In genomic region chrX:97882306-97882705, GRCh38 we compare ENCODE assay signal across 21 cellular contexts.
"Had no signal": no experiment of that assay in that cellular context is flagged by ENCODE, and none has a peak within 500 bp of the region (broad histone marks: within the 10 kb centered on the region; RNA-seq: fewer than 3 reads in every experiment).

No MANE protein-coding gene starts in this region.

- H3K36me3 ChIP-seq: colonic mucosa, right atrium auricular region had no signal

- ATAC-seq: activated CD8-positive, alpha-beta T cell treated with anti-CD3 and anti-CD28 coated beads for 36 hours; T-cell had no signal

- H3K4me3 ChIP-seq: colonic mucosa, lung, right atrium auricular region had no signal

- H3K9me3 ChIP-seq: colonic mucosa, right atrium auricular region had no signal

- H3K36me3 Mint-ChIP-seq: brain, T-cell had no signal

- H3K4me1 ChIP-seq: colonic mucosa, right atrium auricular region had no signal

- H3K4me1 Mint-ChIP-seq: brain, neural crest cell, T-cell had no signal

- H3K9me3 Mint-ChIP-seq: activated CD8-positive, alpha-beta T cell treated with anti-CD3 and anti-CD28 coated beads for 36 hours; activated naive CD4-positive, alpha-beta T cell treated with anti-CD3 and anti-CD28 coated beads for 36 hours; activated T-cell treated with anti-CD3 and anti-CD28 coated beads, Interleukin-2, amount 50 U/mL, for 24 hours; activated T-helper 2 cell treated with anti-CD3 and anti-CD28 coated beads, Interferon-gamma antibody, Interleukin-2, Interleukin-4, amounts not matched to agents 10 μg/mL and 5 μg/mL and 100 μg/mL, durations not matched to agents 14 hours and 24 hours and 36 hours; T-cell had no signal

- H3K27me3 Mint-ChIP-seq: activated CD8-positive, alpha-beta T cell treated with anti-CD3 and anti-CD28 coated beads for 36 hours; progenitor cell of endocrine pancreas; T-cell had no signal

- H3K27ac ChIP-seq: colonic mucosa, right atrium auricular region had no signal

- H3K4me3 Mint-ChIP-seq: activated CD8-positive, alpha-beta T cell treated with anti-CD3 and anti-CD28 coated beads for 36 hours; activated naive CD4-positive, alpha-beta T cell treated with anti-CD3 and anti-CD28 coated beads for 36 hours; activated T-cell treated with anti-CD3 and anti-CD28 coated beads, Interleukin-2, amount 50 U/mL, for 24 hours; brain; neural crest cell; T-cell had no signal

- DNase-seq: activated CD4-positive, alpha-beta T cell treated with anti-CD3 and anti-CD28 coated beads for 48 hours; activated CD4-positive, CD25-positive, alpha-beta regulatory T cell; activated CD8-positive, alpha-beta T cell treated with anti-CD3 and anti-CD28 coated beads for 36 hours; activated naive CD4-positive, alpha-beta T cell treated with anti-CD3 and anti-CD28 coated beads for 36 hours; activated T-cell treated with anti-CD3 and anti-CD28 coated beads, Interleukin-2, amount 50 U/mL, for 24 hours; anterior cingulate cortex; central memory CD4-positive, alpha-beta T cell; colonic mucosa; hippocampal formation; islet precursor cell; stimulated activated CD4-positive, alpha-beta T cell treated with anti-CD3 and anti-CD28 coated beads, Interleukin-12 subunit alpha, Interleukin-12 subunit beta, amount 100 ng/mL, for 4 hours; stimulated activated CD4-positive, alpha-beta T cell treated with anti-CD3 and anti-CD28 coated beads, Interleukin-1b, Interleukin-23, amount 100 ng/mL, for 48 hours; stimulated activated CD8-positive, alpha-beta memory T cell treated with anti-CD3 and anti-CD28 coated beads, Interleukin-4, amount 100 ng/mL, for 48 hours; stimulated activated naive CD4-positive, alpha-beta T cell; T-cell had no signal

- H3K27ac Mint-ChIP-seq: activated CD8-positive, alpha-beta T cell treated with anti-CD3 and anti-CD28 coated beads for 36 hours; activated naive CD4-positive, alpha-beta T cell treated with anti-CD3 and anti-CD28 coated beads for 36 hours; activated T-cell treated with anti-CD3 and anti-CD28 coated beads, Interleukin-2, amount 50 U/mL, for 24 hours; activated T-helper 2 cell treated with anti-CD3 and anti-CD28 coated beads, Interferon-gamma antibody, Interleukin-2, Interleukin-4, amounts not matched to agents 10 μg/mL and 5 μg/mL and 100 μg/mL, durations not matched to agents 14 hours and 24 hours and 36 hours; brain; progenitor cell of endocrine pancreas; T-cell had no signal

- H3K27me3 ChIP-seq: colonic mucosa, right atrium auricular region had no signal
